10 cellular contexts compared by ENCODE assay signal in the genomic region with DNA sequence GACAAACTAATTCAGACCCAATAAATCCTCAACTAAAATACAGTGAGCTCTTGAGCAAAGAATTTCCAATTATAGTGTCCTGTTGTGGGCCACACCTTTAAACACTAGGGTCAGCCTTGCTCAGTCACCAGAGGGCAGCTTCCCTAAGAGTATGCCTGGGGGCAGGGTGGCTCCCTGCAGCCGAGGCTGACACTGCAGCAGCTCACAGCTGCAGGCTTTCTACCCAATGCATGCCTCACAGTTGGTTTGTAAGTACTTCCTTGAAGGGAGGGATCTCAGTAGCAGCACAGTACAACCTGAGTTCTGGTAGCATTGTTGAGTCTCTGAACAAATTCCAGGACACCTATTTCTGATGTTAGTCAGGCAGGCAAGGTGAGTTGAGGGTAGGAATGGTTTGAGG.
DNase-seq lines count a peak whose midpoint lies in the region; ATAC-seq and TF ChIP-seq lines count a peak whose summit lies in the region.
"Had no signal": no experiment of that assay in that cellular context is flagged by ENCODE, and none has a peak within 500 bp of the region (broad histone marks: within the 10 kb centered on the region; RNA-seq: fewer than 3 reads in every experiment).

No MANE protein-coding gene starts in this region.

- ATAC-seq in HG03159 (IDR thresholded peaks at IDR 0.05; ENCODE audit: unreplicated experiment) (no peak), HG02981 (IDR thresholded peaks at IDR 0.05; ENCODE audit: unreplicated experiment) (no peak), HG03457 (IDR thresholded peaks at IDR 0.05; ENCODE audit: unreplicated experiment) (no peak)

- H3K27ac ChIP-seq in iPS DF 6.9 (ENCODE audit: low read length) = no peak overlapping the region

- no peaks in the 10 kb centered on the region for H3K9me3 ChIP-seq in iPS DF 6.9 (ENCODE audit: control insufficient read depth, insufficient read depth, low read length)

- H3K4me1 ChIP-seq in iPS DF 6.9 (ENCODE audit: control insufficient read depth, insufficient read depth, low read length) = no peaks in the 10 kb centered on the region

- peak overlapping the region; percentile 78 for H3K27ac Mint-ChIP-seq in type B pancreatic cell
- H3K27ac Mint-ChIP-seq: activated T-helper 1 cell treated with anti-CD3 and anti-CD28 coated beads, Interleukin-12 subunit alpha, Interleukin-12 subunit beta, Interleukin-2, Interleukin-4 antibody, amounts not matched to agents 30 ng/mL and 10 ng/mL and 1 ng/mL, durations not matched to agents 14 hours and 24 hours and 36 hours had no signal

- no peaks in the 10 kb centered on the region for H3K27me3 ChIP-seq in iPS DF 6.9 (ENCODE audit: control insufficient read depth, insufficient read depth, low read length)

- no peaks in the 10 kb centered on the region for H3K36me3 ChIP-seq in iPS DF 6.9 (ENCODE audit: control insufficient read depth, insufficient read depth, low read length)

- TF ChIP-seq CTCF in type B pancreatic cell (conservative IDR thresholded peaks at IDR 0.05) = no peak

- no peaks in the 10 kb centered on the region for H3K36me3 Mint-ChIP-seq in type B pancreatic cell

- peaks cover 15% of the 10 kb centered on the region for H3K4me1 Mint-ChIP-seq in type B pancreatic cell (ENCODE audit: unreplicated experiment)

- H3K27me3 Mint-ChIP-seq in type B pancreatic cell = no peaks in the 10 kb centered on the region

- H3K9me3 Mint-ChIP-seq in type B pancreatic cell = peaks cover 7% of the 10 kb centered on the region

- peak; percentile 20 for DNase-seq in SKM-1 treated with dmso at 0.1 percent for 144 hours (lab: John Stamatoyannopoulos, UW; ENCODE audit: unreplicated experiment)
- no peak for DNase-seq in SKM-1 (lab: John Stamatoyannopoulos, UW; ENCODE audit: unreplicated experiment)
- peak; percentile 13 for DNase-seq in OCI-M1 (lab: John Stamatoyannopoulos, UW)
- peak; percentile 61 for DNase-seq in iPS DF 6.9 (ENCODE audit: low read depth, low spot score)
- DNase-seq in type B pancreatic cell (ENCODE audit: extremely low spot score, unreplicated experiment) = no peak
- DNase-seq: mammary epithelial cell had no signal

- peak overlapping the region; percentile 51 for H3K4me3 Mint-ChIP-seq in type B pancreatic cell
- H3K4me3 Mint-ChIP-seq: activated T-helper 1 cell treated with anti-CD3 and anti-CD28 coated beads, Interleukin-12 subunit alpha, Interleukin-12 subunit beta, Interleukin-2, Interleukin-4 antibody, amounts not matched to agents 30 ng/mL and 10 ng/mL and 1 ng/mL, durations not matched to agents 14 hours and 24 hours and 36 hours had no signal

- no peak overlapping the region for H3K4me3 ChIP-seq in iPS DF 6.9 (ENCODE audit: low read length)

- WGBS in iPS DF 6.9 (ENCODE audit: insufficient coverage, insufficient read length) = no CpG with 5 or more reads among the region's 1 CpG

Comparison
In these comparisons a context has a peak if more than half of its experiments do, and no peak if none do; other contexts are left out.
1. DNase-seq: peak in SKM-1 treated with dmso at 0.1 percent for 144 hours (single experiment), OCI-M1 (single experiment) and iPS DF 6.9 (single experiment); none in SKM-1 (single experiment) and type B pancreatic cell (single experiment).